ENCODE assay signal across 12 cellular contexts in the genomic region with DNA sequence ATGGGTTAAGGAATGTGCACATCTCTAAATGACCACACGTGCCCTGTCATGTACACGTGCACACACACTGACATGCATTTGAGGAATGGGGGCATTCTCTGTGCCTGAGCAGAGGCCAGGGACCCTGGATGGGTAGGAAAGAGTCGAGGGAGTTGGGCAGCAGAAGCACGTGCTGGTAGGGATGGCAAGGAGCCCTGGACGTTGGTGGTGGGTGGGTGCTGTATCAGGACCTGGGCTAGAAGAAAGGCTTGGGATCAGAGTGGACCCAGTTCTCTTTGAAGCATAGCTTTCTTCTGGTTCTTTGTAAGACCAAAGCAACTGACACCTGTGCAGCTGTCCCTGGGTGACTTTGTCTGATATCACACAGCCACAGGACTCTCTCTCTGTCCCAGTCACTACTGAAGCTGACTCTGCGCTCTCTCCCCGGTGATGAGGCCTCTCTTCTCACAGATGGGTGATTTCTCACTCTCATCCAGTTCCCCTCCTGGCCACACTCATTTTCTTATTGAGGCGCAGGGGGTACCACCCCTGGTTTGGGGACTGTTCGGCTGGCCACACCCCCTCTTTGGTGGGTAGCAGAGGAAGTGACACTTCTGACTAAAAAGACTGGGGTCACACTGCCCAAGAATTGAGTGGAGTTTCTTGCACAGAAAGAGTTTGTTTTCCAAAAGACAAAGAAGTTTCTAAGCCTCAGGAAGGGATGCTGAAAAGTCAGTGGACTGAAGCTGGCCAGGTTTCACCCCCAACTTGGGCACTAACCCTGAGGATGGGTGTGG.
DNase-seq lines count a peak whose midpoint lies in the region; ATAC-seq and TF ChIP-seq lines count a peak whose summit lies in the region.
"Had no signal": no experiment of that assay in that cellular context is flagged by ENCODE, and none has a peak within 500 bp of the region (broad histone marks: within the 10 kb centered on the region; RNA-seq: fewer than 3 reads in every experiment).

No MANE protein-coding gene starts in this region.

- no peaks in the 10 kb centered on the region for H3K9me3 Mint-ChIP-seq in stimulated activated naive CD8-positive, alpha-beta T cell treated with anti-CD3 and anti-CD28 coated beads, Interleukin-15, amount 100 ng/mL, for 72 hours
- H3K9me3 Mint-ChIP-seq: T-cell had no signal

- no peak for TF ChIP-seq CTCF in coronary artery (IDR thresholded peaks at IDR 0.05)

- peaks cover 63% of the 10 kb centered on the region for H3K27me3 Mint-ChIP-seq in stimulated activated naive CD8-positive, alpha-beta T cell treated with anti-CD3 and anti-CD28 coated beads, Interleukin-15, amount 100 ng/mL, for 72 hours

- H3K27ac Mint-ChIP-seq in stimulated activated naive CD8-positive, alpha-beta T cell treated with anti-CD3 and anti-CD28 coated beads, Interleukin-15, amount 100 ng/mL, for 72 hours: peak overlapping the region in 1 of 2 donors; percentile 54
- H3K27ac Mint-ChIP-seq: CD4-positive, CD25-positive, alpha-beta regulatory T cell; T-cell had no signal

- no peak overlapping the region for H3K4me3 Mint-ChIP-seq in stimulated activated naive CD8-positive, alpha-beta T cell treated with anti-CD3 and anti-CD28 coated beads, Interleukin-15, amount 100 ng/mL, for 72 hours
- H3K4me3 Mint-ChIP-seq: T-cell had no signal

- H3K4me3 ChIP-seq in coronary artery: no peak overlapping the region
- H3K4me3 ChIP-seq: skin epidermis had no signal

- peaks cover 19% of the 10 kb centered on the region for H3K4me1 Mint-ChIP-seq in stimulated activated naive CD8-positive, alpha-beta T cell treated with anti-CD3 and anti-CD28 coated beads, Interleukin-15, amount 100 ng/mL, for 72 hours
- H3K4me1 Mint-ChIP-seq: CD4-positive, CD25-positive, alpha-beta regulatory T cell had no signal

- H3K27ac ChIP-seq in coronary artery: no peak overlapping the region
- H3K27ac ChIP-seq: skin epidermis had no signal

- peak in 1 of 2 donors; percentile 7 for DNase-seq in stimulated activated naive CD8-positive, alpha-beta T cell treated with anti-CD3 and anti-CD28 coated beads, Interleukin-15, amount 100 ng/mL, for 72 hours
- DNase-seq in stimulated activated naive CD8-positive, alpha-beta T cell treated with anti-CD3 and anti-CD28 coated beads, Interleukin-15, Interleukin-2, amounts not matched to agents 100 U/mL and 50 U/mL, for 24 hours: no peak
- DNase-seq in coronary artery (ENCODE audit: low spot score) (peak; percentile 64), kidney glomerular epithelial cell (lab: John Stamatoyannopoulos, UW) (no peak), NCI-H526 treated with DMSO at 0.1 percent for 48 hours (lab: John Stamatoyannopoulos, UW) (no peak)
- no peak for DNase-seq in stimulated activated naive CD4-positive, alpha-beta T cell treated with Interleukin-2 at 50 U/mL for 16 hours (lab: John Stamatoyannopoulos, UW)
- DNase-seq: CD4-positive, CD25-positive, alpha-beta regulatory T cell; NCI-H82 had no signal

- peak; percentile 27 for ATAC-seq in stimulated activated naive CD8-positive, alpha-beta T cell treated with anti-CD3 and anti-CD28 coated beads, Interleukin-15, amount 100 ng/mL, for 72 hours
- ATAC-seq in stimulated activated naive CD8-positive, alpha-beta T cell treated with anti-CD3 and anti-CD28 coated beads, Interleukin-15, Interleukin-2, amounts not matched to agents 100 U/mL and 50 U/mL, for 24 hours: no peak
- peak; percentile 52 for ATAC-seq in HG03064 (IDR thresholded peaks at IDR 0.05; ENCODE audit: low read depth, unreplicated experiment)
- ATAC-seq in HG03139 (IDR thresholded peaks at IDR 0.05; ENCODE audit: unreplicated experiment): no peak
- ATAC-seq: T-cell had no signal

Comparison
In these comparisons a context has a peak if more than half of its experiments do, and no peak if none do; other contexts are left out.
1. ATAC-seq: peak in stimulated activated naive CD8-positive, alpha-beta T cell treated with anti-CD3 and anti-CD28 coated beads, Interleukin-15, amount 100 ng/mL, for 72 hours (single experiment) and HG03064 (single experiment); none in stimulated activated naive CD8-positive, alpha-beta T cell treated with anti-CD3 and anti-CD28 coated beads, Interleukin-15, Interleukin-2, amounts not matched to agents 100 U/mL and 50 U/mL, for 24 hours (single experiment) and HG03139 (single experiment).